Comparison of ENCODE assay signal across 27 cellular contexts in the genomic region with DNA sequence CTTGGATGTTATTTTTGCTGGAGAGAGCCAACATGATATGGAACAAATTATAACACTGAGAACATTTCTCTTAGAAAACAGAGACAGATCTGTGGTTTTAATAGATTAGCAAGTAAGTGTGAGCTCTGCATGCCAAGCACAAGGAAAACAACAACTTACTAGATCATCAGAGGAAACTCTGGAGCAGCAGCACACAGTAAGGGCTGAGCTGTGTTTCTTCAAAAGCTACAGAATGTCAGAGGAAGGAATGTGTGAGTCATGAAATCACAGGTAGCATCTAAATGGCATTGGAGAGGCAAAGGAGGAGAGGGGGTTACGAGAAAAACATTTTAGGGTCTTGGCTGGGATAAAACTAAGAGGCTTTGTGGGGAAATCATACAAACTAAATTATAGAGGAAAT.
DNase-seq lines count a peak whose midpoint lies in the region; FAIRE-seq and TF ChIP-seq lines count a peak whose summit lies in the region.
"Had no signal": no experiment of that assay in that cellular context is flagged by ENCODE, and none has a peak within 500 bp of the region (broad histone marks: within the 10 kb centered on the region; RNA-seq: fewer than 3 reads in every experiment).

No MANE protein-coding gene starts in this region.

- H3K27ac Mint-ChIP-seq in CD8-positive, alpha-beta memory T cell = no peak overlapping the region
- H3K27ac Mint-ChIP-seq in immature natural killer cell = no peak overlapping the region
- H3K27ac Mint-ChIP-seq: CD4-positive, alpha-beta memory T cell; stimulated activated effector memory CD8-positive, alpha-beta T cell treated with anti-CD3 and anti-CD28 coated beads, Interleukin-12 subunit alpha, Interleukin-12 subunit beta, amount 100 ng/mL, for 72 hours had no signal

- H3K4me3 Mint-ChIP-seq in CD8-positive, alpha-beta memory T cell = no peak overlapping the region
- no peak overlapping the region for H3K4me3 Mint-ChIP-seq in immature natural killer cell
- H3K4me3 Mint-ChIP-seq: CD4-positive, alpha-beta memory T cell; stimulated activated effector memory CD8-positive, alpha-beta T cell treated with anti-CD3 and anti-CD28 coated beads, Interleukin-12 subunit alpha, Interleukin-12 subunit beta, amount 100 ng/mL, for 72 hours had no signal

- no peak overlapping the region for H3K4me3 ChIP-seq in HUES48 (ENCODE audit: low read depth, low read length)
- H3K4me3 ChIP-seq in bronchial epithelial cell (ENCODE audit: low read depth, low read length) = no peak overlapping the region
- no peak overlapping the region for H3K4me3 ChIP-seq in CD8-positive, alpha-beta memory T cell (ENCODE audit: low read length)
- H3K4me3 ChIP-seq: adrenal gland, hepatocyte, thoracic aorta had no signal

- CTCF ChIA-PET in CD8-positive, alpha-beta memory T cell (lab: Charles Lee) = no interaction called here

- H3K9me3 Mint-ChIP-seq in CD8-positive, alpha-beta memory T cell = peaks cover 0 to 6% (median 2%) of the 10 kb centered on the region in 5 donors
- H3K9me3 Mint-ChIP-seq in immature natural killer cell = peaks cover 0 to 2% (median 0%) of the 10 kb centered on the region in 6 donors

- in situ Hi-C loops in GM13977 (cut with MboI; ENCODE audit: low pct_unique_long_range_greater_than_20kb, low sequenced_read_pairs, unreplicated experiment) = no loop called here

- peaks cover 28% of the 10 kb centered on the region for H3K4me1 ChIP-seq in HUES48 (ENCODE audit: control insufficient read depth, insufficient read depth, low read length)
- no peaks in the 10 kb centered on the region for H3K4me1 ChIP-seq in CD8-positive, alpha-beta memory T cell (ENCODE audit: insufficient read depth, low read length)
- H3K4me1 ChIP-seq: adrenal gland had no signal

- no peak for TF ChIP-seq CTCF in bronchial epithelial cell (IDR thresholded peaks at IDR 0.05; ENCODE audit: insufficient read depth, low read length, severe bottlenecking)
- no peak for TF ChIP-seq CTCF in GM13977 (IDR thresholded peaks at IDR 0.05; ENCODE audit: extremely low read depth, insufficient read depth, missing control alignments)

- POLR2A ChIA-PET in CD8-positive, alpha-beta memory T cell (lab: Charles Lee) = no interaction called here

- FAIRE-seq in bronchial epithelial cell (lab: Jason Lieb, UNC) = no peak

- no peaks in the 10 kb centered on the region for H3K4me1 Mint-ChIP-seq in CD8-positive, alpha-beta memory T cell
- H3K4me1 Mint-ChIP-seq in immature natural killer cell = no peaks in the 10 kb centered on the region
- H3K4me1 Mint-ChIP-seq: CD4-positive, alpha-beta memory T cell; stimulated activated effector memory CD8-positive, alpha-beta T cell treated with anti-CD3 and anti-CD28 coated beads, Interleukin-12 subunit alpha, Interleukin-12 subunit beta, amount 100 ng/mL, for 72 hours had no signal

- H3K27ac ChIP-seq in HUES48 (ENCODE audit: low read depth, low read length) = peak overlapping the region; percentile 79
- H3K27ac ChIP-seq in CD8-positive, alpha-beta memory T cell (ENCODE audit: low read depth, low read length) = no peak overlapping the region
- H3K27ac ChIP-seq: adrenal gland, hepatocyte, thoracic aorta had no signal

- no peak overlapping the region for H3K9ac ChIP-seq in HUES48 (ENCODE audit: low read depth, low read length)

- H3K27me3 Mint-ChIP-seq in CD8-positive, alpha-beta memory T cell = no peaks in the 10 kb centered on the region
- H3K27me3 Mint-ChIP-seq in immature natural killer cell (ENCODE audit: low read depth in 3 of 3) = peaks cover 0 to 3% (median 2%) of the 10 kb centered on the region in 3 donors
- H3K27me3 Mint-ChIP-seq: CD4-positive, alpha-beta memory T cell had no signal

- peak; percentile 37 for DNase-seq in bronchial epithelial cell (ENCODE audit: low read depth)
- DNase-seq in iPS DF 19.7 (ENCODE audit: low read depth, low spot score) = peak; percentile 28
- DNase-seq in renal cortical epithelial cell (ENCODE audit: low read depth) = peak; percentile 93
- no peak for DNase-seq in NCI-H1436 treated with DMSO at 0.1 percent for 48 hours (lab: John Stamatoyannopoulos, UW)
- DNase-seq in CD8-positive, alpha-beta memory T cell = no peak
- no peak for DNase-seq in GM13977 (ENCODE audit: low spot score)
- DNase-seq in immature natural killer cell = no peak
- DNase-seq: activated CD4-positive, alpha-beta T cell treated with anti-CD3 and anti-CD28 coated beads, Interleukin-2, amount 50 U/mL, for 1 hour; activated CD8-positive, alpha-beta memory T cell treated with anti-CD3 and anti-CD28 coated beads, Interleukin-2, amount 50 U/mL, for 4 hours; activated effector memory CD4-positive, alpha-beta T cell treated with Interleukin-2 at 50 U/mL for 16 hours; adrenal gland; caudate nucleus; CD4-positive, alpha-beta memory T cell; DND-41; Karpas-422; left ventricle myocardium superior; NCI-H1092 treated with DMSO at 0.1 percent for 48 hours; NCI-H2081 treated with DMSO at 0.1 percent for 48 hours; NCI-H510A treated with DMSO at 0.1 percent for 48 hours; nucleus accumbens; right cardiac atrium; SHP77; T-helper 1 cell had no signal

- H3K9me3 ChIP-seq in HUES48 (ENCODE audit: control insufficient read depth, insufficient read depth, low read length) = no peaks in the 10 kb centered on the region
- H3K9me3 ChIP-seq in CD8-positive, alpha-beta memory T cell (ENCODE audit: low read length) = no peaks in the 10 kb centered on the region
- H3K9me3 ChIP-seq: adrenal gland, thoracic aorta had no signal

- no peaks in the 10 kb centered on the region for H3K36me3 ChIP-seq in HUES48 (ENCODE audit: control insufficient read depth, insufficient read depth, low read length)
- no peaks in the 10 kb centered on the region for H3K36me3 ChIP-seq in bronchial epithelial cell (ENCODE audit: control insufficient read depth, insufficient read depth, low read length)
- H3K36me3 ChIP-seq in CD8-positive, alpha-beta memory T cell (ENCODE audit: insufficient read depth, low read length) = no peaks in the 10 kb centered on the region
- H3K36me3 ChIP-seq: adrenal gland, thoracic aorta had no signal

- no peaks in the 10 kb centered on the region for H3K36me3 Mint-ChIP-seq in CD8-positive, alpha-beta memory T cell
- H3K36me3 Mint-ChIP-seq in immature natural killer cell = no peaks in the 10 kb centered on the region
- H3K36me3 Mint-ChIP-seq: CD4-positive, alpha-beta memory T cell; stimulated activated effector memory CD8-positive, alpha-beta T cell treated with anti-CD3 and anti-CD28 coated beads, Interleukin-12 subunit alpha, Interleukin-12 subunit beta, amount 100 ng/mL, for 72 hours had no signal

- no peaks in the 10 kb centered on the region for H3K27me3 ChIP-seq in HUES48 (ENCODE audit: control insufficient read depth, insufficient read depth, low read length)
- H3K27me3 ChIP-seq in bronchial epithelial cell (ENCODE audit: control insufficient read depth, insufficient read depth, low read length) = no peaks in the 10 kb centered on the region
- no peaks in the 10 kb centered on the region for H3K27me3 ChIP-seq in CD8-positive, alpha-beta memory T cell (ENCODE audit: insufficient read depth, low read length, poor library complexity, severe bottlenecking)
- H3K27me3 ChIP-seq: adrenal gland, hepatocyte had no signal

Comparison
In these comparisons a context has a peak if more than half of its experiments do, and no peak if none do; other contexts are left out.
1. DNase-seq: peak in bronchial epithelial cell (single experiment), iPS DF 19.7 (single experiment) and renal cortical epithelial cell (single experiment); none in NCI-H1436 treated with DMSO at 0.1 percent for 48 hours (single experiment), CD8-positive, alpha-beta memory T cell (0 of 5), GM13977 (single experiment) and immature natural killer cell (0 of 3).